19 cellular contexts compared by ENCODE assay signal in genomic region chr21:42142141-42142540, GRCh38.
DNase-seq lines count a peak whose midpoint lies in the region; ATAC-seq and TF ChIP-seq lines count a peak whose summit lies in the region.
"Had no signal": no experiment of that assay in that cellular context is flagged by ENCODE, and none has a peak within 500 bp of the region (broad histone marks: within the 10 kb centered on the region; RNA-seq: fewer than 3 reads in every experiment).

No MANE protein-coding gene starts in this region.

- H3K27me3 Mint-ChIP-seq in CD14-positive monocyte (ENCODE audit: low read depth in 3 of 3), result peaks cover 4 to 10% (median 7%) of the 10 kb centered on the region in 3 donors
- no peaks in the 10 kb centered on the region for H3K27me3 Mint-ChIP-seq in activated T-helper 17 cell treated with anti-CD3 and anti-CD28 coated beads, Interleukin-2, amount 50 U/mL, for 72 hours
- no peaks in the 10 kb centered on the region for H3K27me3 Mint-ChIP-seq in CD8-positive, alpha-beta T cell (ENCODE audit: low read depth)

- no peak overlapping the region for H3K4me2 ChIP-seq in PC-3 (ENCODE audit: low read length)

- POLR2A ChIA-PET in CD8-positive, alpha-beta T cell (lab: Charles Lee), result no interaction called here
- POLR2A ChIA-PET in PC-3 (lab: Charles Lee; ENCODE audit: unreplicated experiment), result no interaction called here

- H3K27ac ChIP-seq in lower lobe of right lung, result no peak overlapping the region
- H3K27ac ChIP-seq in CD8-positive, alpha-beta T cell (ENCODE audit: low read depth, low read length), result no peak overlapping the region
- no peak overlapping the region for H3K27ac ChIP-seq in PC-3 (ENCODE audit: low read length)
- H3K27ac ChIP-seq: C4-2B, GM23248 had no signal

- peaks cover 0 to 1% (median 0%) of the 10 kb centered on the region in 7 donors for H3K9me3 Mint-ChIP-seq in CD14-positive monocyte
- no peaks in the 10 kb centered on the region for H3K9me3 Mint-ChIP-seq in activated T-helper 17 cell treated with anti-CD3 and anti-CD28 coated beads, Interleukin-2, amount 50 U/mL, for 72 hours
- no peaks in the 10 kb centered on the region for H3K9me3 Mint-ChIP-seq in stimulated activated effector memory CD8-positive, alpha-beta T cell treated with anti-CD3 and anti-CD28 coated beads, Interleukin-12 subunit alpha, Interleukin-12 subunit beta, amount 100 ng/mL, for 72 hours
- no peaks in the 10 kb centered on the region for H3K9me3 Mint-ChIP-seq in CD8-positive, alpha-beta T cell
- H3K9me3 Mint-ChIP-seq: CD4-positive, alpha-beta memory T cell had no signal

- TF ChIP-seq CTCF in CD14-positive monocyte (IDR thresholded peaks at IDR 0.05) (no peak), lower lobe of right lung (IDR thresholded peaks at IDR 0.05) (no peak), PC-3 (conservative IDR thresholded peaks at IDR 0.05; ENCODE audit: low read depth, low read length) (no peak)
- no peak for TF ChIP-seq CTCF in CD8-positive, alpha-beta T cell (IDR thresholded peaks at IDR 0.05)

- H3K27ac Mint-ChIP-seq in CD14-positive monocyte, result peak overlapping the region in 6 of 7 donors; percentile 53 to 79 (median 63)
- H3K27ac Mint-ChIP-seq in activated T-helper 17 cell treated with anti-CD3 and anti-CD28 coated beads, Interleukin-2, amount 50 U/mL, for 72 hours, result no peak overlapping the region
- peak overlapping the region; percentile 58 for H3K27ac Mint-ChIP-seq in stimulated activated effector memory CD8-positive, alpha-beta T cell treated with anti-CD3 and anti-CD28 coated beads, Interleukin-12 subunit alpha, Interleukin-12 subunit beta, amount 100 ng/mL, for 72 hours
- no peak overlapping the region for H3K27ac Mint-ChIP-seq in CD8-positive, alpha-beta T cell

- H3K9me2 ChIP-seq in PC-3 (replicated peaks; ENCODE audit: low read length), result no peaks in the 10 kb centered on the region

- H3K9ac ChIP-seq in PC-3 (ENCODE audit: low read length), result no peak overlapping the region
- H3K9ac ChIP-seq: GM23248 had no signal

- BruUV-seq in PC-3 (replicated peaks; lab: Mats Ljungman, UMichigan), result no TSS peak

- no peak overlapping the region for H2AFZ ChIP-seq in PC-3 (ENCODE audit: low read length)
- H2AFZ ChIP-seq: GM23248 had no signal

- H3K36me3 ChIP-seq in lower lobe of right lung (no peaks in the 10 kb centered on the region), PC-3 (ENCODE audit: low read depth, low read length) (no peaks in the 10 kb centered on the region)
- H3K36me3 ChIP-seq in CD8-positive, alpha-beta T cell (ENCODE audit: insufficient read depth, low read length), result no peaks in the 10 kb centered on the region
- H3K36me3 ChIP-seq: BE2C, HAP-1 had no signal

- intact Hi-C loops in CD14-positive monocyte (cut with micrococcal nuclease), result loop anchor here in 1 of 2 donors (10.0 kb wide), 1 partner anchor 303 kb away; no protein-coding TSS in a partner anchor
- intact Hi-C loops in lower lobe of right lung (cut with DNase I), result no loop called here
- intact Hi-C loops in CD8-positive, alpha-beta T cell (cut with DNase I, micrococcal nuclease), result no loop called here
- intact Hi-C loops in PC-3 (cut with micrococcal nuclease), result no loop called here

- H3K4me1 Mint-ChIP-seq in CD14-positive monocyte, result peaks cover 44% of the 10 kb centered on the region
- H3K4me1 Mint-ChIP-seq in activated T-helper 17 cell treated with anti-CD3 and anti-CD28 coated beads, Interleukin-2, amount 50 U/mL, for 72 hours, result peaks cover 12% of the 10 kb centered on the region
- peaks cover 33% of the 10 kb centered on the region for H3K4me1 Mint-ChIP-seq in stimulated activated effector memory CD8-positive, alpha-beta T cell treated with anti-CD3 and anti-CD28 coated beads, Interleukin-12 subunit alpha, Interleukin-12 subunit beta, amount 100 ng/mL, for 72 hours
- H3K4me1 Mint-ChIP-seq in CD8-positive, alpha-beta T cell (ENCODE audit: low read depth), result peaks cover 8% of the 10 kb centered on the region

- H3K9me3 ChIP-seq in lower lobe of right lung (no peaks in the 10 kb centered on the region), PC-3 (ENCODE audit: low read length) (no peaks in the 10 kb centered on the region)
- no peaks in the 10 kb centered on the region for H3K9me3 ChIP-seq in CD8-positive, alpha-beta T cell (ENCODE audit: low read length)
- H3K9me3 ChIP-seq: BE2C, HAP-1 had no signal

- no peak overlapping the region for H3K4me3 Mint-ChIP-seq in CD14-positive monocyte
- H3K4me3 Mint-ChIP-seq in activated T-helper 17 cell treated with anti-CD3 and anti-CD28 coated beads, Interleukin-2, amount 50 U/mL, for 72 hours, result peak overlapping the region; percentile 7
- peak overlapping the region; percentile 12 for H3K4me3 Mint-ChIP-seq in stimulated activated effector memory CD8-positive, alpha-beta T cell treated with anti-CD3 and anti-CD28 coated beads, Interleukin-12 subunit alpha, Interleukin-12 subunit beta, amount 100 ng/mL, for 72 hours
- no peak overlapping the region for H3K4me3 Mint-ChIP-seq in CD8-positive, alpha-beta T cell
- H3K4me3 Mint-ChIP-seq: CD4-positive, alpha-beta memory T cell had no signal

- H4K20me1 ChIP-seq in PC-3 (ENCODE audit: low read length), result no peaks in the 10 kb centered on the region

- no peak for DNase-seq in CD14-positive monocyte (ENCODE audit: low spot score)
- DNase-seq in lower lobe of right lung, result peak; percentile 22
- DNase-seq in stimulated activated effector memory CD8-positive, alpha-beta T cell treated with anti-CD3 and anti-CD28 coated beads, Interleukin-12 subunit alpha, Interleukin-12 subunit beta, amount 100 ng/mL, for 72 hours (ENCODE audit: low spot score in 2 of 2), result no peak
- no peak for DNase-seq in CD8-positive, alpha-beta T cell
- DNase-seq in activated T-cell treated with anti-CD3 and anti-CD28 coated beads, Interleukin-2, amount 50 U/mL, for 48 hours, result no peak
- no peak for DNase-seq in PC-3
- DNase-seq: ACHN; BE2C; CD4-positive, alpha-beta memory T cell; COR-L47; DMS 273 treated with DMSO at 0.1 percent for 48 hours; DMS53; DND-41; EL; GM23248 had no signal

- CTCF ChIA-PET in CD8-positive, alpha-beta T cell (lab: Charles Lee), result interaction anchor here (1.1 to 2.2 kb wide), 2 partner anchors 117 to 314 kb away, joined by 3 to 12 read pairs; no protein-coding TSS in a partner anchor
- CTCF ChIA-PET in PC-3 (lab: Charles Lee), result interaction anchor here (0.6 kb wide), 1 partner anchor 117 kb away, joined by 3 read pairs; no protein-coding TSS in a partner anchor

- H3K79me2 ChIP-seq in PC-3 (ENCODE audit: low read length), result no peaks in the 10 kb centered on the region

- H3K36me3 Mint-ChIP-seq in CD14-positive monocyte, result no peaks in the 10 kb centered on the region
- no peaks in the 10 kb centered on the region for H3K36me3 Mint-ChIP-seq in activated T-helper 17 cell treated with anti-CD3 and anti-CD28 coated beads, Interleukin-2, amount 50 U/mL, for 72 hours (ENCODE audit: low read depth)
- H3K36me3 Mint-ChIP-seq in stimulated activated effector memory CD8-positive, alpha-beta T cell treated with anti-CD3 and anti-CD28 coated beads, Interleukin-12 subunit alpha, Interleukin-12 subunit beta, amount 100 ng/mL, for 72 hours, result no peaks in the 10 kb centered on the region
- H3K36me3 Mint-ChIP-seq in CD8-positive, alpha-beta T cell, result no peaks in the 10 kb centered on the region
- H3K36me3 Mint-ChIP-seq: CD4-positive, alpha-beta memory T cell had no signal

- no peak overlapping the region for H3K4me3 ChIP-seq in lower lobe of right lung
- H3K4me3 ChIP-seq in CD8-positive, alpha-beta T cell (ENCODE audit: low read depth, low read length), result no peak overlapping the region
- H3K4me3 ChIP-seq in PC-3 (ENCODE audit: low read length), result no peak overlapping the region
- H3K4me3 ChIP-seq: GM12878, GM23248, HAP-1 had no signal

- no peaks in the 10 kb centered on the region for H3K4me1 ChIP-seq in lower lobe of right lung
- peaks cover 20% of the 10 kb centered on the region for H3K4me1 ChIP-seq in CD8-positive, alpha-beta T cell (ENCODE audit: insufficient read depth, low read length)
- H3K4me1 ChIP-seq in PC-3 (ENCODE audit: insufficient read depth, low read length), result no peaks in the 10 kb centered on the region
- H3K4me1 ChIP-seq: BE2C, HAP-1 had no signal

- H3K27me3 ChIP-seq in lower lobe of right lung (ENCODE audit: low read depth) (no peaks in the 10 kb centered on the region), PC-3 (ENCODE audit: low read length) (no peaks in the 10 kb centered on the region)
- no peaks in the 10 kb centered on the region for H3K27me3 ChIP-seq in CD8-positive, alpha-beta T cell (ENCODE audit: insufficient read depth, low read length)
- H3K27me3 ChIP-seq: BE2C had no signal

- no peak for ATAC-seq in activated T-helper 17 cell treated with anti-CD3 and anti-CD28 coated beads, Interleukin-2, amount 50 U/mL, for 72 hours (replicated peaks)
- ATAC-seq in lower lobe of right lung (no peak), PC-3 (no peak)
- peak; percentile 3 for ATAC-seq in stimulated activated effector memory CD8-positive, alpha-beta T cell treated with anti-CD3 and anti-CD28 coated beads, Interleukin-12 subunit alpha, Interleukin-12 subunit beta, amount 100 ng/mL, for 72 hours
- ATAC-seq in CD8-positive, alpha-beta T cell, result no peak
- ATAC-seq: GM12878 had no signal

- H3F3A ChIP-seq in PC-3 (ENCODE audit: low read length, unreplicated experiment), result no peaks in the 10 kb centered on the region

Comparison
In these comparisons a context has a peak if more than half of its experiments do, and no peak if none do; other contexts are left out.
1. H3K27ac Mint-ChIP-seq: peak in CD14-positive monocyte (6 of 7) and stimulated activated effector memory CD8-positive, alpha-beta T cell treated with anti-CD3 and anti-CD28 coated beads, Interleukin-12 subunit alpha, Interleukin-12 subunit beta, amount 100 ng/mL, for 72 hours (single experiment); none in activated T-helper 17 cell treated with anti-CD3 and anti-CD28 coated beads, Interleukin-2, amount 50 U/mL, for 72 hours (single experiment) and CD8-positive, alpha-beta T cell (single experiment).
2. H3K4me3 Mint-ChIP-seq: peak in activated T-helper 17 cell treated with anti-CD3 and anti-CD28 coated beads, Interleukin-2, amount 50 U/mL, for 72 hours (single experiment) and stimulated activated effector memory CD8-positive, alpha-beta T cell treated with anti-CD3 and anti-CD28 coated beads, Interleukin-12 subunit alpha, Interleukin-12 subunit beta, amount 100 ng/mL, for 72 hours (single experiment); none in CD14-positive monocyte (0 of 2) and CD8-positive, alpha-beta T cell (single experiment).